Comparison of ENCODE assay signal across 8 cellular contexts in the genomic region with DNA sequence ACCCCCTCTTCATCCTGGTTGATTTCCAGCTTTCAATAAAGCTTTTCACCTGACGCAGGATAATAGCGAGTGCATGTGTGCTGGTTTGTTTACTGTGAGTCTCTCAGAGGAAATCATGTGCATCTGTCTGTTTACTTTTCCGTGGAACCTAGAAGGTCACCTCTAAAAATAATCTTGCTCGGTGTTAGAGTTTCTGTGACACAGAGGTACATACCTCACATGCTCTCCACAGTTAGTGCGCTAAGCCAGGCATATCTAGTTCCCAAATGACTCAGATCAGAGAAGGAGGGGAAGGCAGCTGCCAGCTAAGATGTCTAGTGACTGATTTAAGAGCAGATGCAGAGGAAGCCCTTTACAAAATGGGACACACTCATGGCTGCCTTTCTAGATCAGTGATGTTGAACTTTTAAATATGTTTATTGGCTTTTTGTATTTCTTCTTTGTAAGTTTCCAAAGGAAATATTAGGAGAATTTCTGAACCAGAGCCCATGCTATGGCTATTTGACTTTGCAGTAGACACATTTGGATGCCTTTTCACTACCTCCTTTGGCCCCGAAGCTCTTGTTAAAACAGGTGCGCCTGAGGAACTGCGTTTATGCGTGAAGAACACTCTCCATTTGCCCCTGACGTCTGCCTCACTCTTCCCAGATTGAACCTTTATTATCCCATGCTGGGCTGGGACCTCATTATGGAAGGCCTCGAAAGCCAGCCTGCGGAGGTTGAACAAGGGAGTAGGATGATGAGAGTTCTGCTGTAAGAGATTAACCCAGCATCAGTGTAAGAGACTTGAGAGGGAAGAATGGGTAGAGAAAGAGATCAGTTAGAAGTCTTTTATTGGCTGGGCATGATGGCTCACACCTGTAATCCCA.
DNase-seq lines count a peak whose midpoint lies in the region; ATAC-seq and TF ChIP-seq lines count a peak whose summit lies in the region.

No MANE protein-coding gene starts in this region.

- no peaks in the 10 kb centered on the region for H3K4me1 Mint-ChIP-seq in osteocyte (ENCODE audit: unreplicated experiment)

- H3K9me3 Mint-ChIP-seq in osteocyte (ENCODE audit: unreplicated experiment) = peaks cover 6% of the 10 kb centered on the region

- no peak for TF ChIP-seq CTCF in fibroblast of pulmonary artery (IDR thresholded peaks at IDR 0.05; ENCODE audit: low read length, missing control alignments)
- TF ChIP-seq CTCF in stomach (IDR thresholded peaks at IDR 0.05) = no peak
- no peak for TF ChIP-seq CTCF in osteocyte (IDR thresholded peaks at IDR 0.05)

- H3K36me3 ChIP-seq in stomach = no peaks in the 10 kb centered on the region

- peaks cover 24% of the 10 kb centered on the region for H3K27me3 Mint-ChIP-seq in osteocyte (ENCODE audit: unreplicated experiment)

- DNase-seq in Daoy (ENCODE audit: low read depth) = peak; percentile 51
- peak; percentile 30 for DNase-seq in NCI-H526 treated with DMSO at 0.1 percent for 48 hours (lab: John Stamatoyannopoulos, UW)
- peak; percentile 12 for DNase-seq in fibroblast of pulmonary artery (ENCODE audit: low read depth)
- DNase-seq in stomach = peak; percentile 60
- no peak for DNase-seq in UCSD-AML1 (lab: John Stamatoyannopoulos, UW; ENCODE audit: unreplicated experiment)
- DNase-seq in osteocyte (ENCODE audit: extremely low spot score, unreplicated experiment) = no peak

- H3K27me3 ChIP-seq in stomach = no peaks in the 10 kb centered on the region

- TF ChIP-seq EP300 in stomach (IDR thresholded peaks at IDR 0.05) = no peak

- peaks cover 0 to 10% (median 3%) of the 10 kb centered on the region in 4 donors for H3K4me1 ChIP-seq in stomach

- no peaks in the 10 kb centered on the region for H3K36me3 Mint-ChIP-seq in osteocyte (ENCODE audit: unreplicated experiment)

- no peak for TF ChIP-seq POLR2A in stomach (IDR thresholded peaks at IDR 0.05)

- intact Hi-C loops in stomach (cut with DNase I; ENCODE audit: low total_unique reads) = no loop called here

- 54 to 61% (median 56%) methylated on average over 12 of the region's 12 CpGs for WGBS in stomach, 5 donors

- no peak overlapping the region for H3K27ac Mint-ChIP-seq in osteocyte (ENCODE audit: unreplicated experiment)

- H3K4me3 Mint-ChIP-seq in osteocyte (ENCODE audit: unreplicated experiment) = no peak overlapping the region

- no peaks in the 10 kb centered on the region for H3K9me3 ChIP-seq in stomach

- H3K4me3 ChIP-seq in fibroblast of pulmonary artery (replicated peaks; ENCODE audit: low read depth, low read length) (no peak overlapping the region), stomach (no peak overlapping the region)

- ATAC-seq in GM19467 (IDR thresholded peaks at IDR 0.05; ENCODE audit: unreplicated experiment) (peak; percentile 94), HG03432 (IDR thresholded peaks at IDR 0.05; ENCODE audit: unreplicated experiment) (peak; percentile 99)

- peak overlapping the region in 4 of 5 donors; percentile 6 to 59 (median 27) for H3K27ac ChIP-seq in stomach

Comparison
In these comparisons a context has a peak if more than half of its experiments do, and no peak if none do; other contexts are left out.
1. DNase-seq: peak in Daoy (single experiment), NCI-H526 treated with DMSO at 0.1 percent for 48 hours (single experiment), fibroblast of pulmonary artery (single experiment) and stomach (single experiment); none in UCSD-AML1 (single experiment) and osteocyte (single experiment).